In the genomic region with DNA sequence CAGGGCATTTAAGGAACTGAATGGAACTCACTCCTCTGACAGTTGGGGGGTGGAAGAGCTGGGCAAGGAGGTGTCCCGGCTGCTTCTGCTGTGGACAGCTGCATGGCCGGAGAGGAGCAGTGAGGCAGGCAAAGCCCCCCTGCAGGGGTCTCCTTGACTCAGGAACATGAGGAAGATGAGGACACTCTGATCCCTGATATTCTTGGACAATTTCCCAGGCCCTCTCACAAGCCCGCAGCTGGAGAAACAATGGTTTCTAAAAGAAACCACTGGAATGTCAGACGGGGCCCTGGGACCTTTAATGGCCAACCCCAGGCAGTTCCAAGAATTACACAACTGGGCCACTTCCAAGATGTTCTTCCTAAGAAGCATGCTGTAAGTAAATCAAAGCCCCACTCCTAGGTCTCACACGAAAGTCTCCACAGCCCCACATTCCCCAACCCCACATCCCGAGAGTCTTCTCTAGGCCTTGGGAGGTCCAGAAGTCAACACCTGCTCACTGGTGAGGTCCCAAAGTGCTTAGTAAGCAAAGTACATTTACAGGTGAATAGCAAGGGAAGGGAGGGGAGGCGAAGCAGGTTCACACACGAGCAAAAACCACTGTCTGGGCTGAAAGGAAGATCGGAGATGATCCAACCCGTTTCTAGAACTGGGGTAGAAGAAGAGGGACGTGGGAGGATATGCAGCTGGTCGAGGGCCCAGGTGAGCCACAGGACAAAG, we compare ENCODE assay signal across 8 cellular contexts. TPM values are rescaled to one million over a fixed set of nuclear protein-coding genes. Genes with fewer than 3 reads are reported as not detected.
DNase-seq lines count a peak whose midpoint lies in the region; ATAC-seq and TF ChIP-seq lines count a peak whose summit lies in the region.

No MANE protein-coding gene starts in this region.

- TF ChIP-seq CTCF in Loucy (conservative IDR thresholded peaks at IDR 0.05; ENCODE audit: low read length) (no peak), neural crest cell (conservative IDR thresholded peaks at IDR 0.05) (no peak), WERI-Rb-1 (IDR thresholded peaks at IDR 0.05; ENCODE audit: low read depth, low read length) (no peak)

- peak overlapping the region; percentile 88 to 90 for H3K4me3 Mint-ChIP-seq in effector memory CD8-positive, alpha-beta T cell
- H3K4me3 Mint-ChIP-seq in neural crest cell: peak overlapping the region; percentile 82

- no peaks in the 10 kb centered on the region for H3K36me3 ChIP-seq in Loucy (ENCODE audit: insufficient read depth, low read length)
- H3K36me3 ChIP-seq in WERI-Rb-1: peaks cover 8% of the 10 kb centered on the region

- H3K9ac ChIP-seq in Loucy (ENCODE audit: low read depth, low read length, poor library complexity, severe bottlenecking): peak overlapping the region; percentile 85

- H3K4me1 Mint-ChIP-seq in effector memory CD8-positive, alpha-beta T cell (ENCODE audit: low read depth in 2 of 2): peaks cover 44 to 45% of the 10 kb centered on the region in 2 donors
- H3K4me1 Mint-ChIP-seq in neural crest cell: peaks cover 42% of the 10 kb centered on the region

- no peak overlapping the region for H3K27ac ChIP-seq in WERI-Rb-1

- H3K4me2 ChIP-seq in Loucy (ENCODE audit: low read depth, low read length, poor library complexity, severe bottlenecking): peak overlapping the region; percentile 88

- H3K36me3 Mint-ChIP-seq in effector memory CD8-positive, alpha-beta T cell (ENCODE audit: insufficient read depth): peaks cover 23% of the 10 kb centered on the region
- no peaks in the 10 kb centered on the region for H3K36me3 Mint-ChIP-seq in neural crest cell (ENCODE audit: low read depth)

- H3K79me2 ChIP-seq in Loucy (ENCODE audit: insufficient read depth, low read length): peaks cover 39% of the 10 kb centered on the region

- DNase-seq in AG20443 (ENCODE audit: low spot score) (peak; percentile 91), neural crest cell (ENCODE audit: low read depth, low spot score) (no peak), NOMO-1 treated with DMSO at 0.1 percent for 48 hours (lab: John Stamatoyannopoulos, UW; ENCODE audit: unreplicated experiment) (no peak), WERI-Rb-1 (no peak)
- DNase-seq in effector memory CD8-positive, alpha-beta T cell: no peak

- ATAC-seq in effector memory CD8-positive, alpha-beta T cell (replicated peaks): no peak
- ATAC-seq in HG03025 (IDR thresholded peaks at IDR 0.05; ENCODE audit: low FRiP score, unreplicated experiment) (no peak), HG03565 (IDR thresholded peaks at IDR 0.05; ENCODE audit: unreplicated experiment) (no peak)

- H4K20me1 ChIP-seq in Loucy (ENCODE audit: insufficient read depth, low read length, poor library complexity, severe bottlenecking): no peaks in the 10 kb centered on the region

- H3K9me3 Mint-ChIP-seq in effector memory CD8-positive, alpha-beta T cell: peaks cover 0 to 3% of the 10 kb centered on the region in 2 donors
- no peaks in the 10 kb centered on the region for H3K9me3 Mint-ChIP-seq in neural crest cell

- H3K9me3 ChIP-seq in Loucy (ENCODE audit: insufficient read depth, low read depth, low read length): no peaks in the 10 kb centered on the region
- H3K9me3 ChIP-seq in WERI-Rb-1 (ENCODE audit: severe bottlenecking): no peaks in the 10 kb centered on the region

- no peak overlapping the region for H2AFZ ChIP-seq in Loucy (ENCODE audit: low read length)

- H3K4me3 ChIP-seq in Loucy (ENCODE audit: low read length, poor library complexity, severe bottlenecking) (peak overlapping the region; percentile 96), WERI-Rb-1 (ENCODE audit: low read depth, low read length) (no peak overlapping the region)

- no peaks in the 10 kb centered on the region for H3F3A ChIP-seq in Loucy (ENCODE audit: low read depth)

- H3K9me2 ChIP-seq in Loucy (replicated peaks; ENCODE audit: low read depth, low read length): no peaks in the 10 kb centered on the region

- H3K4me1 ChIP-seq in Loucy (ENCODE audit: insufficient read depth, low read length, poor library complexity, severe bottlenecking): peaks cover 56% of the 10 kb centered on the region

- H3K27me3 ChIP-seq in Loucy (ENCODE audit: insufficient read depth, low read length, poor library complexity, severe bottlenecking) (no peaks in the 10 kb centered on the region), WERI-Rb-1 (ENCODE audit: insufficient read depth, low read depth, severe bottlenecking) (no peaks in the 10 kb centered on the region)

- H3K27me3 Mint-ChIP-seq in effector memory CD8-positive, alpha-beta T cell: peaks cover 0 to 12% of the 10 kb centered on the region in 2 donors
- H3K27me3 Mint-ChIP-seq in neural crest cell (ENCODE audit: low read depth): peaks cover 12% of the 10 kb centered on the region

- H3K27ac Mint-ChIP-seq in effector memory CD8-positive, alpha-beta T cell: peak overlapping the region; percentile 44 to 89
- peak overlapping the region; percentile 99 for H3K27ac Mint-ChIP-seq in neural crest cell (ENCODE audit: unreplicated experiment)

RNA-seq across cellular contexts. Expression of gene CCDC86, which starts 1.0 kb away (rescaled TPM):
- 41.6 and 44.3 TPM in 2 replicates for total RNA-seq in neural crest cell

RNA-seq across cellular contexts. Expression of gene PTGDR2, which starts 14.9 kb away (rescaled TPM):
- 0.16 and 0.32 TPM in 2 replicates for total RNA-seq in neural crest cell

RNA-seq across cellular contexts. Expression of gene ZP1, which starts 26.5 kb away (rescaled TPM):
- total RNA-seq in neural crest cell: not detected in 2 replicates

RNA-seq across cellular contexts. Expression of gene MS4A10, which starts 55.7 kb away (rescaled TPM):
- total RNA-seq in neural crest cell: not detected in 2 replicates
